ENCODE assay signal across 23 cellular contexts in the genomic region with DNA sequence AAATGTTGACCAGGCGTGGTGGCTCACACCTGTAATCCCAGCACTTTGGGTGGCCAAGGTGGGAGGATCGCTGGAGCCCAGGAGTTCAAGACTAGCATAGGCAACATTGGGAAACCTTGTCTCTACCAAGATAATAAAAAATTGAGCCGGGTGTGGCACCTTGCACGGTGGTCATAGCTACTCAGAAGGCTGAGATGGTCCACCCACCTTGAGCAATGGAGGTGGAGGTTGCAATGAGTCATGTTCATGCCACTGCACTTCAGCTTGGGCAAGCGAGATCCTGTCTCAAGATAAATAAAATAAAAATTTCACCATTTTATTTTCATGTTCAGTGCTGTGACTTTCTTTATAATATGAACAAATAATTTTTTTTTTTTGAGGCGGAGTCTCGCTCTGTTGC. TPM values are rescaled to one million over a fixed set of nuclear protein-coding genes. Genes with fewer than 3 reads are reported as not detected.
DNase-seq lines count a peak whose midpoint lies in the region; ATAC-seq, FAIRE-seq and TF ChIP-seq lines count a peak whose summit lies in the region.
"Had no signal": no experiment of that assay in that cellular context is flagged by ENCODE, and none has a peak within 500 bp of the region (broad histone marks: within the 10 kb centered on the region; RNA-seq: fewer than 3 reads in every experiment).

No MANE protein-coding gene starts in this region.

- H3K4me3 ChIP-seq in HepG2 (replicated peaks in 1 of 3; ENCODE audit: insufficient read depth in 1 of 3, low read depth in 2 of 3, low read length in 3 of 3): no peak overlapping the region
- H3K4me3 ChIP-seq in right lobe of liver: no peak overlapping the region
- no peak overlapping the region for H3K4me3 ChIP-seq in K562
- no peak overlapping the region for H3K4me3 ChIP-seq in keratinocyte (ENCODE audit: control insufficient read depth in 2 of 3, extremely low read depth in 1 of 3, insufficient read depth in 2 of 3, low read depth in 1 of 3, low read length in 3 of 3)
- H3K4me3 ChIP-seq: suprapubic skin had no signal

- H3K9me3 ChIP-seq in HepG2 (ENCODE audit: low read length) (no peaks in the 10 kb centered on the region), right lobe of liver (no peaks in the 10 kb centered on the region), K562 (replicated peaks; ENCODE audit: control insufficient read depth, insufficient read depth, low read depth, low read length) (peaks cover 5% of the 10 kb centered on the region; the same call in 1 of the 2 replicates), keratinocyte (ENCODE audit: control insufficient read depth, low read depth, low read length) (no peaks in the 10 kb centered on the region)
- H3K9me3 ChIP-seq: suprapubic skin had no signal

- WGBS in HepG2 (ENCODE audit: low lambda C conversion rate): 96% methylated on average over 7 of the region's 7 CpGs
- WGBS in right lobe of liver (ENCODE audit: insufficient coverage, low coverage, low lambda C conversion rate, missing lambda C conversion rate): 95% methylated on average over 6 of the region's 7 CpGs
- WGBS in K562 (ENCODE audit: insufficient coverage, low coverage, missing lambda C conversion rate): 80% methylated on average over 5 of the region's 7 CpGs

- DNase-seq in HepG2 (ENCODE audit: low spot score) (no peak), right lobe of liver (no peak), K562 (ENCODE audit: extremely low read depth in 1 of 4, low spot score in 3 of 4) (no peak), keratinocyte (ENCODE audit: low read depth, low spot score) (no peak), COLO668 (lab: John Stamatoyannopoulos, UW; ENCODE audit: unreplicated experiment) (no peak), occipital lobe (lab: John Stamatoyannopoulos, UW) (no peak), NCI-H526 (lab: John Stamatoyannopoulos, UW) (no peak)
- DNase-seq: activated CD4-positive, alpha-beta T cell treated with anti-CD3 and anti-CD28 coated beads, Interleukin-2, amount 50 U/mL, for 48 hours; activated naive CD4-positive, alpha-beta T cell treated with anti-CD3 and anti-CD28 coated beads for 36 hours; activated T-cell treated with anti-CD3 and anti-CD28 coated beads, Interleukin-2, amount 50 U/mL, for 24 hours; CD4-positive, CD25-positive, alpha-beta regulatory T cell; GF-D8; hippocampal formation; kidney; NCI-H1930; NCI-H446 treated with DMSO at 0.1 percent for 48 hours; retina; T-helper 17 cell had no signal

- TF ChIP-seq EP300 in HepG2 (IDR thresholded peaks at IDR 0.05; ENCODE audit: low read depth in 2 of 2, low read length in 2 of 2) (no peak), HepG2 (CRISPR knock-in tag; IDR thresholded peaks at IDR 0.05; ENCODE audit: borderline replicate concordance) (no peak), K562 (IDR thresholded peaks at IDR 0.05; ENCODE audit: low read length) (no peak)

- CTCF ChIA-PET in HepG2 (lab: Yijun Ruan, JAX; ENCODE audit: low intra/inter-chr PET ratio, low total read pairs): no interaction called here
- CTCF ChIA-PET in K562 (lab: Yijun Ruan, JAX; ENCODE audit: low intra/inter-chr PET ratio): no interaction called here

- H3K9me1 ChIP-seq in K562 (ENCODE audit: control insufficient read depth, insufficient read depth, low read length) (peaks cover 2% of the 10 kb centered on the region), keratinocyte (ENCODE audit: control insufficient read depth, extremely low read depth, insufficient read depth, low read length) (peaks cover 2% of the 10 kb centered on the region)

- in situ Hi-C loops in HepG2 (cut with HindIII; ENCODE audit: extremely low pct_ligation_motif_present, low pct_unique_long_range_greater_than_20kb): no loop called here
- in situ Hi-C loops in K562 (cut with MboI): no loop called here

- ATAC-seq in HepG2 (no peak), right lobe of liver (no peak), K562 (no peak), HG02678 (IDR thresholded peaks at IDR 0.05; ENCODE audit: unreplicated experiment) (no peak)
- ATAC-seq: T-helper 17 cell had no signal

- intact Hi-C loops in HepG2 (cut with micrococcal nuclease; ENCODE audit: unreplicated experiment) (no loop called here), right lobe of liver (cut with DNase I) (no loop called here), K562 (cut with micrococcal nuclease) (no loop called here)

- BruUV-seq in HepG2 (replicated peaks; lab: Mats Ljungman, UMichigan): no TSS peak
- BruUV-seq in K562 (replicated peaks; lab: Mats Ljungman, UMichigan): no TSS peak

- H3K27me3 ChIP-seq in HepG2 (ENCODE audit: control insufficient read depth in 1 of 2, insufficient read depth in 2 of 2, low read length in 2 of 2) (no peaks in the 10 kb centered on the region), right lobe of liver (no peaks in the 10 kb centered on the region), K562 (ENCODE audit: control insufficient read depth in 2 of 2, insufficient read depth in 2 of 2, low read length in 2 of 2) (no peaks in the 10 kb centered on the region), keratinocyte (ENCODE audit: control insufficient read depth, extremely low read depth, insufficient read depth, low read length) (no peaks in the 10 kb centered on the region)
- H3K27me3 ChIP-seq: suprapubic skin had no signal

- H3K27ac ChIP-seq in HepG2 (ENCODE audit: extremely low read length, insufficient read depth, low read length): no peak overlapping the region
- no peak overlapping the region for H3K27ac ChIP-seq in right lobe of liver
- no peak overlapping the region for H3K27ac ChIP-seq in K562 (ENCODE audit: extremely low read depth, low read depth, low read length)
- H3K27ac ChIP-seq in keratinocyte (ENCODE audit: control insufficient read depth, insufficient read depth, low read length): peak overlapping the region; percentile 50
- H3K27ac ChIP-seq: suprapubic skin, VCaP had no signal

- H3K9ac ChIP-seq in HepG2 (ENCODE audit: insufficient read depth, low read depth, low read length) (no peak overlapping the region), K562 (ENCODE audit: insufficient read depth in 1 of 2, low read depth in 2 of 2, low read length in 2 of 2) (no peak overlapping the region), keratinocyte (ENCODE audit: control insufficient read depth, extremely low read depth, insufficient read depth, low read length) (no peak overlapping the region)

- dilution Hi-C loops in keratinocyte (cut with MboI; ENCODE audit: extremely low pct_ligation_motif_present, low sequenced_read_pairs): no loop called here

- no peak overlapping the region for H2AFZ ChIP-seq in HepG2 (ENCODE audit: low read length)
- H2AFZ ChIP-seq in K562 (ENCODE audit: low read depth, low read length): no peak overlapping the region
- no peak overlapping the region for H2AFZ ChIP-seq in keratinocyte (ENCODE audit: control insufficient read depth, low read length)

- FAIRE-seq in HepG2 (lab: Jason Lieb, UNC): no peak
- FAIRE-seq in K562 (lab: Jason Lieb, UNC): no peak
- no peak for FAIRE-seq in keratinocyte (lab: Jason Lieb, UNC)
- FAIRE-seq: astrocyte, H54, kidney had no signal

- peaks cover 4 to 36% of the 10 kb centered on the region in 2 experiments for H3K36me3 ChIP-seq in HepG2 (replicated peaks in 1 of 2; ENCODE audit: control insufficient read depth in 1 of 2, insufficient read depth in 2 of 2, low read length in 2 of 2)
- H3K36me3 ChIP-seq in right lobe of liver: no peaks in the 10 kb centered on the region
- peaks cover 43% of the 10 kb centered on the region; the same call in 2 of the 3 replicates for H3K36me3 ChIP-seq in K562 (ENCODE audit: control insufficient read depth, insufficient read depth, low read length)
- peaks cover 6 to 37% of the 10 kb centered on the region in 2 experiments for H3K36me3 ChIP-seq in keratinocyte (ENCODE audit: control insufficient read depth in 2 of 2, extremely low read depth in 1 of 2, insufficient read depth in 2 of 2, low read length in 2 of 2)

- no peak overlapping the region for H3K4me2 ChIP-seq in HepG2 (ENCODE audit: low read depth, low read length)
- H3K4me2 ChIP-seq in K562 (ENCODE audit: insufficient read depth, low read length): no peak overlapping the region
- H3K4me2 ChIP-seq in keratinocyte (ENCODE audit: control insufficient read depth, extremely low read depth, insufficient read depth, low read depth, low read length): peak overlapping the region; percentile 49

- H3K4me1 ChIP-seq in HepG2 (ENCODE audit: insufficient read depth, low read length): peaks cover 52% of the 10 kb centered on the region
- H3K4me1 ChIP-seq in right lobe of liver: peaks cover 0 to 18% (median 3%) of the 10 kb centered on the region in 4 donors
- peaks cover 2 to 5% of the 10 kb centered on the region in 2 experiments; a peak in 2 of 5 replicates for H3K4me1 ChIP-seq in K562 (replicated peaks in 1 of 2; ENCODE audit: control insufficient read depth in 2 of 2, insufficient read depth in 2 of 2, low read length in 2 of 2)
- peaks cover 14% of the 10 kb centered on the region for H3K4me1 ChIP-seq in keratinocyte (ENCODE audit: control insufficient read depth, extremely low read depth, insufficient read depth, low read length)
- H3K4me1 ChIP-seq: suprapubic skin had no signal

- POLR2A ChIA-PET in HepG2 (lab: Yijun Ruan, JAX) (interaction anchor here (2.5 kb wide), 1 partner anchor 11 kb away, joined by 7 read pairs; no protein-coding TSS in a partner anchor), K562 (lab: Yijun Ruan, JAX) (interaction anchor here (0.6 to 7.1 kb wide), 2 partner anchors 9 to 89 kb away, joined by 3 to 84 read pairs; no protein-coding TSS in a partner anchor)

- H3K79me2 ChIP-seq in HepG2 (ENCODE audit: insufficient read depth, low read length) (peaks cover 95% of the 10 kb centered on the region), K562 (ENCODE audit: control insufficient read depth, insufficient read depth, low read length) (peaks cover 98% of the 10 kb centered on the region), keratinocyte (ENCODE audit: control insufficient read depth, insufficient read depth, low read length) (peaks cover 100% of the 10 kb centered on the region)

- TF ChIP-seq POLR2A in HepG2 (IDR thresholded peaks at IDR 0.05; ENCODE audit: insufficient read depth in 1 of 2, low read depth in 2 of 2, low read length in 2 of 2): no peak
- no peak for TF ChIP-seq POLR2A in right lobe of liver (IDR thresholded peaks at IDR 0.05)
- no peak for TF ChIP-seq POLR2A in K562 (conservative IDR thresholded peaks at IDR 0.05)

- TF ChIP-seq CTCF in HepG2 (CRISPR knock-in tag; IDR thresholded peaks at IDR 0.05) (no peak), right lobe of liver (IDR thresholded peaks at IDR 0.05) (no peak), K562 (IDR thresholded peaks at IDR 0.05 in 2 of 3, conservative IDR thresholded peaks at IDR 0.05 in 1 of 3; ENCODE audit: insufficient read depth in 2 of 3, low read depth in 1 of 3, low read length in 3 of 3) (no peak), keratinocyte (optimal IDR thresholded peaks at IDR 0.05 in 1 of 3, IDR thresholded peaks at IDR 0.05 in 1 of 3, conservative IDR thresholded peaks at IDR 0.05 in 1 of 3; ENCODE audit: extremely low read depth in 1 of 3, insufficient read depth in 2 of 3, low read length in 3 of 3) (no peak)

- H4K20me1 ChIP-seq in HepG2 (ENCODE audit: insufficient read depth, low read length) (peaks cover 91% of the 10 kb centered on the region), K562 (replicated peaks; ENCODE audit: control insufficient read depth, insufficient read depth, low read length) (peaks cover 7% of the 10 kb centered on the region), keratinocyte (ENCODE audit: control insufficient read depth, extremely low read depth, insufficient read depth, low read length) (peaks cover 7% of the 10 kb centered on the region)

- TF ChIP-seq RAD21 in HepG2 (CRISPR knock-in tag; IDR thresholded peaks at IDR 0.05) (no peak), K562 (CRISPR knock-in tag; conservative IDR thresholded peaks at IDR 0.05 in 1 of 2, IDR thresholded peaks at IDR 0.05 in 1 of 2) (no peak)

RNA-seq across cellular contexts. Expression of a gene that starts 12.5 kb away (rescaled TPM):
- total RNA-seq in HepG2 (2016; rRNA removed; fragmentation: Illumina TruSeq; extraction: Trizol) (99.7 and 188 TPM in 2 replicates), right lobe of liver (10 to 100 TPM; 15.8 to 35.8 (median 22.3) TPM), K562 (2014; rRNA removed) (49.9 and 51.2 TPM in 2 replicates), K562 (2014; rRNA removed; fragmentation: Illumina TruSeq; extraction: Trizol) (97.1 and 110 TPM in 2 replicates), K562 (2015; rRNA removed; fragmentation: Illumina TruSeq; extraction: Trizol) (76.3 and 81.5 TPM in 2 replicates), K562 (2021) (92.0 and 94.4 TPM in 2 replicates), occipital lobe (98.3 TPM)
- total RNA-seq in HepG2 (2016; cell fraction: cytosol; rRNA removed; fragmentation: Illumina TruSeq; extraction: Trizol; ENCODE audit: low read depth): 19.1 and 23.2 TPM in 2 replicates
- 102 and 181 TPM in 2 replicates for total RNA-seq in HepG2 (2016; cell fraction: insoluble cytoplasmic fraction; rRNA removed; fragmentation: Illumina TruSeq; extraction: Trizol)
- 106 and 120 TPM in 2 replicates for total RNA-seq in HepG2 (2016; cell fraction: membrane; rRNA removed; fragmentation: Illumina TruSeq; extraction: Trizol)
- total RNA-seq in HepG2 (2016; cell fraction: nucleus; rRNA removed; fragmentation: Illumina TruSeq; extraction: Trizol): 59.2 and 61.8 TPM in 2 replicates
- polyA plus RNA-seq in HepG2 (2011; rRNA removed) (72.5 and 89.5 TPM in 2 replicates), K562 (2011; rRNA removed) (71.5 and 84.7 TPM in 2 replicates), K562 (2014; fragmentation: Illumina TruSeq; extraction: Trizol) (70.4 and 74.0 TPM in 2 replicates), K562 (2014; fragmentation: Nextera tagmentation; extraction: Ambion mirVana) (10 to 100 TPM; 28.5 to 30.8 TPM), K562 (2014; rRNA removed) (36.2 and 39.4 TPM in 2 replicates), keratinocyte (48.5 to 103 TPM (median 83.7 TPM) in 3 replicates)
- 38.7 and 59.9 TPM in 2 replicates for polyA plus RNA-seq in HepG2 (2011; cell fraction: cytosol; rRNA removed)
- polyA plus RNA-seq in HepG2 (2011; cell fraction: nucleus; rRNA removed): 17.3 and 27.5 TPM in 2 replicates
- 88.0 and 112 TPM in 2 replicates for polyA plus RNA-seq in HepG2 (2012)
- 10.3 and 11.1 TPM in 2 replicates for polyA plus RNA-seq in HepG2 (2016; cell fraction: cytosol; fragmentation: Illumina TruSeq; extraction: Trizol; ENCODE audit: low read depth)
- 125 and 127 TPM in 2 replicates for polyA plus RNA-seq in HepG2 (2016; cell fraction: insoluble cytoplasmic fraction; fragmentation: Illumina TruSeq; extraction: Trizol; ENCODE audit: low read depth)
- 48.4 and 51.8 TPM in 2 replicates for polyA plus RNA-seq in HepG2 (2016; cell fraction: membrane; fragmentation: Illumina TruSeq; extraction: Trizol; ENCODE audit: low read depth)
- polyA plus RNA-seq in HepG2 (2016; cell fraction: nucleus; fragmentation: Illumina TruSeq; extraction: Trizol; ENCODE audit: insufficient read depth, low read depth): 46.4 and 50.6 TPM in 2 replicates
- 21.4 and 67.1 TPM in 2 replicates for polyA minus RNA-seq in HepG2 (2011; rRNA and poly(A)+ RNA removed; ENCODE audit: low replicate concordance)
- polyA minus RNA-seq in HepG2 (2011; cell fraction: cytosol; rRNA and poly(A)+ RNA removed): 105 and 119 TPM in 2 replicates
- polyA minus RNA-seq in HepG2 (2011; cell fraction: nucleus; rRNA and poly(A)+ RNA removed): 83.8 and 92.4 TPM in 2 replicates
- total RNA-seq in K562 (2011; cell fraction: chromatin; rRNA removed; ENCODE audit: low replicate concordance): 37.7 and 101 TPM in 2 replicates
- 11.5 and 15.7 TPM in 2 replicates for total RNA-seq in K562 (2011; cell fraction: nucleolus; rRNA removed)
- total RNA-seq in K562 (2011; cell fraction: nucleoplasm; rRNA removed): 27.8 and 41.8 TPM in 2 replicates
- polyA plus RNA-seq in K562 (2011; cell fraction: cytosol; rRNA removed): 14.9 and 33.5 TPM in 2 replicates
- 13.7 and 24.3 TPM in 2 replicates for polyA plus RNA-seq in K562 (2011; cell fraction: nucleus; rRNA removed)
- 46.7 and 46.9 TPM in 2 replicates for polyA plus RNA-seq in K562 (2012)
- polyA minus RNA-seq in K562 (2011; rRNA and poly(A)+ RNA removed): 154 and 186 TPM in 2 replicates
- 51.0 and 52.9 TPM in 2 replicates for polyA minus RNA-seq in K562 (2011; cell fraction: cytosol; rRNA and poly(A)+ RNA removed)
- polyA minus RNA-seq in K562 (2011; cell fraction: nucleus; rRNA and poly(A)+ RNA removed): 12.5 and 25.4 TPM in 2 replicates
- polyA plus RNA-seq in keratinocyte (2011; ENCODE audit: low read depth): 62.6 TPM
- polyA plus RNA-seq in keratinocyte (2011; cell fraction: cytosol; rRNA removed): 45.1 and 95.3 TPM in 2 replicates
- polyA plus RNA-seq in keratinocyte (2011; cell fraction: nucleus; rRNA removed): 60.9 and 65.9 TPM in 2 replicates
- polyA plus RNA-seq in keratinocyte (2012; ENCODE audit: low replicate concordance): 51.7 and 70.9 TPM in 2 replicates
- 37.4 to 119 TPM (median 85.6 TPM) in 3 replicates for polyA minus RNA-seq in keratinocyte
- polyA minus RNA-seq in keratinocyte (2011; cell fraction: cytosol; rRNA and poly(A)+ RNA removed): 57.6 TPM
- 50.3 and 105 TPM in 2 replicates for polyA minus RNA-seq in keratinocyte (2011; cell fraction: nucleus; rRNA and poly(A)+ RNA removed)

RNA-seq across cellular contexts. Expression of a gene that starts 60.0 kb away (rescaled TPM):
- 60.3 and 103 TPM in 2 replicates for total RNA-seq in HepG2 (2016; rRNA removed; fragmentation: Illumina TruSeq; extraction: Trizol)
- 5.4 and 6.7 TPM in 2 replicates for total RNA-seq in HepG2 (2016; cell fraction: cytosol; rRNA removed; fragmentation: Illumina TruSeq; extraction: Trizol; ENCODE audit: low read depth)
- 59.6 and 98.8 TPM in 2 replicates for total RNA-seq in HepG2 (2016; cell fraction: insoluble cytoplasmic fraction; rRNA removed; fragmentation: Illumina TruSeq; extraction: Trizol)
- total RNA-seq in HepG2 (2016; cell fraction: membrane; rRNA removed; fragmentation: Illumina TruSeq; extraction: Trizol): 11.8 and 15.6 TPM in 2 replicates
- total RNA-seq in HepG2 (2016; cell fraction: nucleus; rRNA removed; fragmentation: Illumina TruSeq; extraction: Trizol): 31.2 and 37.2 TPM in 2 replicates
- polyA plus RNA-seq in HepG2 (2011; rRNA removed): 14.8 and 17.0 TPM in 2 replicates
- polyA plus RNA-seq in HepG2 (2011; cell fraction: cytosol; rRNA removed): 5.5 and 8.8 TPM in 2 replicates
- 6.2 and 9.5 TPM in 2 replicates for polyA plus RNA-seq in HepG2 (2011; cell fraction: nucleus; rRNA removed)
- polyA plus RNA-seq in HepG2 (2012): 53.1 and 82.9 TPM in 2 replicates
- 1.7 and 2.5 TPM in 2 replicates for polyA plus RNA-seq in HepG2 (2016; cell fraction: cytosol; fragmentation: Illumina TruSeq; extraction: Trizol; ENCODE audit: low read depth)
- polyA plus RNA-seq in HepG2 (2016; cell fraction: insoluble cytoplasmic fraction; fragmentation: Illumina TruSeq; extraction: Trizol; ENCODE audit: low read depth): 95.3 and 96.1 TPM in 2 replicates
- 3.5 and 5.3 TPM in 2 replicates for polyA plus RNA-seq in HepG2 (2016; cell fraction: membrane; fragmentation: Illumina TruSeq; extraction: Trizol; ENCODE audit: low read depth)
- 34.7 and 39.3 TPM in 2 replicates for polyA plus RNA-seq in HepG2 (2016; cell fraction: nucleus; fragmentation: Illumina TruSeq; extraction: Trizol; ENCODE audit: insufficient read depth, low read depth)
- 4.3 TPM in 2 replicates for polyA minus RNA-seq in HepG2 (2011; rRNA and poly(A)+ RNA removed; ENCODE audit: low replicate concordance)
- polyA minus RNA-seq in HepG2 (2011; cell fraction: cytosol; rRNA and poly(A)+ RNA removed): 14.5 and 17.0 TPM in 2 replicates
- polyA minus RNA-seq in HepG2 (2011; cell fraction: nucleus; rRNA and poly(A)+ RNA removed): 22.8 and 38.7 TPM in 2 replicates
- 10 to 100 TPM in 4 of 6 experiments, 1 to 10 TPM in 2; 8.9 to 20.6 (median 11.9) TPM for total RNA-seq in right lobe of liver
- total RNA-seq in K562 (2011; cell fraction: chromatin; rRNA removed; ENCODE audit: low replicate concordance): 11.5 and 34.7 TPM in 2 replicates
- 7.7 and 8.7 TPM in 2 replicates for total RNA-seq in K562 (2011; cell fraction: nucleolus; rRNA removed)
- 18.7 and 25.7 TPM in 2 replicates for total RNA-seq in K562 (2011; cell fraction: nucleoplasm; rRNA removed)
- 33.4 and 37.9 TPM in 2 replicates for total RNA-seq in K562 (2014; rRNA removed)
- total RNA-seq in K562 (2014; rRNA removed; fragmentation: Illumina TruSeq; extraction: Trizol): 40.9 and 44.1 TPM in 2 replicates
- 42.5 and 44.0 TPM in 2 replicates for total RNA-seq in K562 (2015; rRNA removed; fragmentation: Illumina TruSeq; extraction: Trizol)
- 19.2 and 19.6 TPM in 2 replicates for total RNA-seq in K562 (2021)
- polyA plus RNA-seq in K562 (2011; rRNA removed): 6.1 and 8.4 TPM in 2 replicates
- polyA plus RNA-seq in K562 (2011; cell fraction: cytosol; rRNA removed): 0.76 and 2.3 TPM in 2 replicates
- 2.4 and 3.5 TPM in 2 replicates for polyA plus RNA-seq in K562 (2011; cell fraction: nucleus; rRNA removed)
- polyA plus RNA-seq in K562 (2012): 15.7 and 29.5 TPM in 2 replicates
- polyA plus RNA-seq in K562 (2014; fragmentation: Illumina TruSeq; extraction: Trizol): 37.8 and 48.3 TPM in 2 replicates
- polyA plus RNA-seq in K562 (2014; fragmentation: Nextera tagmentation; extraction: Ambion mirVana): 10 to 100 TPM; 26.0 to 38.7 TPM
- 28.8 and 37.2 TPM in 2 replicates for polyA plus RNA-seq in K562 (2014; rRNA removed)
- polyA minus RNA-seq in K562 (2011; rRNA and poly(A)+ RNA removed): 20.8 and 22.3 TPM in 2 replicates
- polyA minus RNA-seq in K562 (2011; cell fraction: cytosol; rRNA and poly(A)+ RNA removed): 4.6 and 5.0 TPM in 2 replicates
- 3.5 and 7.9 TPM in 2 replicates for polyA minus RNA-seq in K562 (2011; cell fraction: nucleus; rRNA and poly(A)+ RNA removed)
- polyA plus RNA-seq in keratinocyte: 6.3 to 12.5 TPM (median 12.2 TPM) in 3 replicates
- polyA plus RNA-seq in keratinocyte (2011; ENCODE audit: low read depth): 51.1 TPM
- polyA plus RNA-seq in keratinocyte (2011; cell fraction: cytosol; rRNA removed): 6.8 and 7.9 TPM in 2 replicates
- 10.6 and 15.7 TPM in 2 replicates for polyA plus RNA-seq in keratinocyte (2011; cell fraction: nucleus; rRNA removed)
- 23.6 and 27.2 TPM in 2 replicates for polyA plus RNA-seq in keratinocyte (2012; ENCODE audit: low replicate concordance)
- 1.8 to 10.7 TPM (median 3.3 TPM) in 3 replicates for polyA minus RNA-seq in keratinocyte
- polyA minus RNA-seq in keratinocyte (2011; cell fraction: cytosol; rRNA and poly(A)+ RNA removed): 1.2 TPM
- polyA minus RNA-seq in keratinocyte (2011; cell fraction: nucleus; rRNA and poly(A)+ RNA removed): 4.2 and 7.4 TPM in 2 replicates
- total RNA-seq in occipital lobe: 42.1 TPM
